ENCODE assay signal across 8 cellular contexts in the genomic region with DNA sequence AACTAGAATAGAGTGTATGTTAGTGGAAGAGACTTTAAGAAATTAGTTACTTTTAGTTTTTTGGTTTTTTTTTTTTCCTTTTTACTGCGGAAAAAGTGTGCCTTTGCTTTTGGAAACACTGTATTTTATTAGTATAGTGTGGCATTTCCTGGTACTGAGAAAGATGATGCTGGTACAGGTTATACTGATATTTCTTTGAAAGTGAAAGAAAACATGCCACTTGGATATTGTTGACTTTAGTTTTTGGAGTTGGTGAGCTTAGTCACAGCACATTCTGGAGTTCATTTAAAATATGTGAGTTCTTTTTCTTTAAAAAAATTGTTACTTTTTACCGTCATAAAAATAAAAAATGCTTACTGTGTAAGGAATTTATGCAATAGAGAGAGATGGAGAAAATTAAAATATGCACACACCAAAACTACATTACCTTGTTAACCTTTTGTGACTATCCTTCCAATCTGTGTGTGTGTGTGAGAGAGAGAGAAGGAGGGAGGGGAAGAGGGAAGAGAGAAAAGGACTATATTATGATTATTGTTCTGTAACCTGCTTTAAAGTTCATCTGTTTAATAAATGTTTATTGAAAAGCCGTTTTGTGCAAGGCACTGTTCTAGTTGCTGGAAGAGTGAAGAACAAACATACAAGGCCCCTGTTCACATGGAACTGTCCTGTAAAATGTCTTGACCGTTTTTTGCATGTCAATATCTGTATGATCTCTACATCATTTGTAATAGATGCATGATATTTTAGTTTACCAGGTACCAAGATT. TPM values are rescaled to one million over a fixed set of nuclear protein-coding genes. Genes with fewer than 3 reads are reported as not detected.
A peak's percentile ranks its signal among the peaks of the same experiment; 100 is the strongest.
DNase-seq lines count a peak whose midpoint lies in the region; ATAC-seq and TF ChIP-seq lines count a peak whose summit lies in the region.
"Had no signal": no experiment of that assay in that cellular context is flagged by ENCODE, and none has a peak within 500 bp of the region (broad histone marks: within the 10 kb centered on the region; RNA-seq: fewer than 3 reads in every experiment).

No MANE protein-coding gene starts in this region.

- TF ChIP-seq CTCF in HCT116 (IDR thresholded peaks at IDR 0.05 in 2 of 3, conservative IDR thresholded peaks at IDR 0.05 in 1 of 3; ENCODE audit: borderline replicate concordance in 1 of 3, insufficient read depth in 1 of 3, low read depth in 2 of 3, low read length in 2 of 3) (no peak), testis (IDR thresholded peaks at IDR 0.05) (no peak), HFFc6 (IDR thresholded peaks at IDR 0.05) (no peak)

- H3K79me2 ChIP-seq in HCT116 (ENCODE audit: insufficient read depth, low read length) = peaks cover 66% of the 10 kb centered on the region

- DNase-seq in HCT116 (ENCODE audit: low read depth, low spot score) (no peak), SK-N-MC (ENCODE audit: low read depth, low spot score) (no peak), testis (no peak), HFFc6 (no peak), UCSD-AML1 (lab: John Stamatoyannopoulos, UW; ENCODE audit: unreplicated experiment) (no peak), GM19238 (ENCODE audit: insufficient read length, low spot score) (no peak)

- CTCF ChIA-PET in HCT116 (lab: Charles Lee) = no interaction called here

- H2AFZ ChIP-seq in HCT116 (ENCODE audit: low read depth, low read length, poor library complexity, severe bottlenecking) = no peak overlapping the region

- POLR2A ChIA-PET in HCT116 (lab: Charles Lee) = no interaction called here

- no peak overlapping the region for H3K27ac Mint-ChIP-seq in HFFc6

- H3K4me2 ChIP-seq in HCT116 (ENCODE audit: low read length) = peak overlapping the region; percentile 71

- H3K36me3 Mint-ChIP-seq in HFFc6 (ENCODE audit: low read depth) = 0 out of 2 replicates have a peak, but pooled peaks cover 6% of the 10 kb centered on the region

- H3K9me2 ChIP-seq in HCT116 (ENCODE audit: insufficient read depth) = no peaks in the 10 kb centered on the region

- H3K27me3 Mint-ChIP-seq in HFFc6 (ENCODE audit: insufficient read depth) = no peaks in the 10 kb centered on the region; the same call in 1 of the 2 replicates

- WGBS in testis, 2 donors = 4 to 11% methylated on average over 4 of the region's 4 CpGs

- H3K36me3 ChIP-seq in HCT116 (ENCODE audit: control insufficient read depth in 1 of 2, insufficient read depth in 2 of 2, low read length in 2 of 2) (no peaks in the 10 kb centered on the region), SK-N-MC (ENCODE audit: insufficient read depth, low read length) (no peaks in the 10 kb centered on the region), iPS-18a (ENCODE audit: control insufficient read depth, low read depth, low read length) (no peaks in the 10 kb centered on the region), testis (ENCODE audit: low read depth, missing control alignments) (no peaks in the 10 kb centered on the region)

- H4K20me1 ChIP-seq in HCT116 (ENCODE audit: insufficient read depth) = peaks cover 6% of the 10 kb centered on the region; the same call in 1 of the 2 replicates

- H3K4me1 Mint-ChIP-seq in HFFc6 (ENCODE audit: low read depth) = peaks cover 9% of the 10 kb centered on the region

- H3K9me3 ChIP-seq in HCT116 (ENCODE audit: control insufficient read depth in 1 of 2, insufficient read depth in 1 of 2, low read depth in 1 of 2, low read length in 2 of 2) = no peaks in the 10 kb centered on the region
- no peaks in the 10 kb centered on the region for H3K9me3 ChIP-seq in SK-N-MC (ENCODE audit: low read depth, low read length)
- no peaks in the 10 kb centered on the region for H3K9me3 ChIP-seq in iPS-18a (ENCODE audit: control insufficient read depth, low read depth, low read length)
- H3K9me3 ChIP-seq in testis = no peaks in the 10 kb centered on the region

- H3K9ac ChIP-seq in HCT116 (ENCODE audit: low read length) = peak overlapping the region; percentile 84
- peak overlapping the region; percentile 77 for H3K9ac ChIP-seq in SK-N-MC (ENCODE audit: insufficient read length)
- no peak overlapping the region for H3K9ac ChIP-seq in iPS-18a (ENCODE audit: low read length)

- intact Hi-C loops in HCT116 (cut with micrococcal nuclease) (loop anchor here (5.0 kb wide), 1 partner anchor 136 kb away; no protein-coding TSS in a partner anchor), testis (cut with DNase I; ENCODE audit: low total_unique reads) (loop anchor here (10.0 kb wide), 1 partner anchor 166 kb away; no protein-coding TSS in a partner anchor)

- no TSS peak for BruUV-seq in HCT116 (replicated peaks; lab: Mats Ljungman, UMichigan)

- peaks cover 28 to 82% of the 10 kb centered on the region in 2 experiments for H3K4me1 ChIP-seq in HCT116 (ENCODE audit: control insufficient read depth in 1 of 2, insufficient read depth in 2 of 2, low read length in 2 of 2)
- H3K4me1 ChIP-seq in iPS-18a (ENCODE audit: control insufficient read depth, low read depth, low read length) = peaks cover 15% of the 10 kb centered on the region
- H3K4me1 ChIP-seq in testis = peaks cover 33% of the 10 kb centered on the region

- no peak overlapping the region for H3K4me3 Mint-ChIP-seq in HFFc6

- ATAC-seq in HCT116 = no peak

- H3K27me3 ChIP-seq in HCT116 (ENCODE audit: insufficient read depth, low read length) (no peaks in the 10 kb centered on the region), iPS-18a (ENCODE audit: control insufficient read depth, insufficient read depth, low read length) (no peaks in the 10 kb centered on the region), testis (no peaks in the 10 kb centered on the region)

- TF ChIP-seq RAD21 in HCT116 (IDR thresholded peaks at IDR 0.05; ENCODE audit: low read depth) = no peak

- no peaks in the 10 kb centered on the region for H3K9me3 Mint-ChIP-seq in HFFc6
- H3K9me3 Mint-ChIP-seq: T-helper 1 cell treated with Interleukin-12 subunit alpha and Interleukin-12 subunit beta and Interleukin-4 antibody, amounts not matched to agents 30 μg/mL and 1 μg/mL, for 36 hours had no signal

- TF ChIP-seq POLR2A in HCT116 (IDR thresholded peaks at IDR 0.05; ENCODE audit: borderline replicate concordance, extremely low read depth, insufficient read depth, insufficient read length) (no peak), testis (IDR thresholded peaks at IDR 0.05) (no peak)

- H3K27ac ChIP-seq in HCT116 (ENCODE audit: low read depth, low read length) = no peak overlapping the region
- no peak overlapping the region for H3K27ac ChIP-seq in SK-N-MC
- H3K27ac ChIP-seq in iPS-18a (ENCODE audit: low read length) = no peak overlapping the region
- peak overlapping the region; percentile 96 to 97 for H3K27ac ChIP-seq in testis

- H3K4me3 ChIP-seq in HCT116 (replicated peaks in 1 of 2; ENCODE audit: low read depth in 1 of 2, low read length in 2 of 2) = peak overlapping the region; percentile 77 to 81
- H3K4me3 ChIP-seq in SK-N-MC = peak overlapping the region; percentile 97
- H3K4me3 ChIP-seq in iPS-18a (ENCODE audit: low read length) = peak overlapping the region; percentile 82
- H3K4me3 ChIP-seq in testis = peak overlapping the region; percentile 86 to 96

- RAD21 ChIA-PET in HCT116 (lab: Charles Lee; ENCODE audit: low non-redundant PET in 1 of 2, low total read pairs in 2 of 2, uncharacterized antibody in 2 of 2, unreplicated experiment in 2 of 2) = no interaction called here

TF ChIP-seq in HCT116, 20 proteins besides CTCF, POLR2A, EP300 and RAD21:
- TF ChIP-seq POLR2AphosphoS5 (IDR thresholded peaks at IDR 0.05; ENCODE audit: low read depth, low read length) = no peak
- no peak for TF ChIP-seq YY1 (IDR thresholded peaks at IDR 0.05; ENCODE audit: extremely low read depth, insufficient replicate concordance, low read depth, low read length)

RNA-seq across cellular contexts. Expression of a gene that starts 1.9 kb away (rescaled TPM):
- total RNA-seq in HCT116 (2021; ENCODE audit: unreplicated experiment) = 32.6 TPM
- polyA plus RNA-seq in HCT116 (2012) = 12.9 and 13.2 TPM in 2 replicates
- 10 to 100 TPM; 29.0 to 38.6 TPM for total RNA-seq in testis
- polyA plus RNA-seq in testis (ENCODE audit: insufficient read depth, low read depth, low replicate concordance) = 13.3 TPM
- 10 to 100 TPM; 45.5 to 82.3 (median 70.4) TPM for total RNA-seq in HFFc6 (2021; fragmentation: NEBNext Ultra II Directional; extraction: Animal tissue kit (Norgen Biotek cat#: 25700))

Comparison
In these comparisons a context has a peak if more than half of its experiments do, and no peak if none do; other contexts are left out.
1. H3K27ac ChIP-seq: peak in testis (2 of 2); none in HCT116 (single experiment), SK-N-MC (single experiment) and iPS-18a (single experiment).
2. Peak in every context shown above with its lines, with median percentiles within 50 percentile points of each other: H3K4me3 ChIP-seq.